24 cellular contexts compared by ENCODE assay signal in the genomic region with DNA sequence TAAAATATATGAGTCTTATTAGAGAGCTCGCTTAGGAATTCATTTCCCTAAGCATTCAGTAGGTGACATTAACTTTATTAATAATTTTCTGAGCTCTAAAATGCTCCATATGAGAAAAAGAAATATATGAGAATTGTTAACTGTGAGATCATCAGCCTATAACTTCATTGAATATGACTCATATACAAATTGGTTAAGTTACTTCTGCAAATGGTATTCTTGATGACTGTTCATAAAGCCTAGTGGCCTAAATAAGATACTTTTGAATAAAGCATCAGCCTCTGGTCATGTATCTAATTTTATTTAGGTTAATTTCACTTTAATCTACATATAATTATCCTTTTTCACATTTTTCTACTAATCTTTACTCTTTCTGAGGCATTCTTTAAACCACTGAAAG.
"Had no signal": no experiment of that assay in that cellular context is flagged by ENCODE, and none has a peak within 500 bp of the region (broad histone marks: within the 10 kb centered on the region; RNA-seq: fewer than 3 reads in every experiment).

No MANE protein-coding gene starts in this region.

- ATAC-seq: mucosa of descending colon; naive thymus-derived CD8-positive, alpha-beta T cell; T-helper 17 cell; upper lobe of right lung; WTC11 had no signal

- H3K27me3 Mint-ChIP-seq: activated CD4-positive, alpha-beta T cell treated with anti-CD3 and anti-CD28 coated beads, Interleukin-2, amount 10 ng/mL, durations not matched to agents 7 days and 5 days; activated naive CD8-positive, alpha-beta T cell treated with anti-CD3 and anti-CD28 coated beads, Interleukin-2, amount 10 ng/mL, durations not matched to agents 7 days and 5 days; memory B cell; naive thymus-derived CD8-positive, alpha-beta T cell; stimulated activated naive CD8-positive, alpha-beta T cell treated with anti-CD3 and anti-CD28 coated beads, Interleukin-15, Interleukin-2, amounts not matched to agents 100 ng/mL and 50 ng/mL, for 24 hours; T-helper 17 cell had no signal

- H3K4me1 ChIP-seq: esophagus muscularis mucosa, left ventricle myocardium inferior, parathyroid adenoma, upper lobe of right lung had no signal

- H3K4me1 Mint-ChIP-seq: activated naive CD8-positive, alpha-beta T cell treated with anti-CD3 and anti-CD28 coated beads, Interleukin-2, amount 10 ng/mL, durations not matched to agents 7 days and 5 days; memory B cell; naive thymus-derived CD8-positive, alpha-beta T cell had no signal

- DNase-seq: activated CD4-positive, alpha-beta T cell treated with anti-CD3 and anti-CD28 coated beads, Interleukin-2, amount 10 ng/mL, durations not matched to agents 7 days and 5 days; activated naive CD4-positive, alpha-beta T cell; activated naive CD8-positive, alpha-beta T cell treated with anti-CD3 and anti-CD28 coated beads, Interleukin-2, amount 10 ng/mL, durations not matched to agents 7 days and 5 days; aorta; dorsolateral prefrontal cortex; endodermal cell; hippocampal formation; kidney; left ventricle myocardium inferior; mucosa of descending colon; naive thymus-derived CD8-positive, alpha-beta T cell; retina; stimulated activated CD4-positive, alpha-beta T cell treated with anti-CD3 and anti-CD28 coated beads, Interleukin-4, amount 100 ng/mL, for 4 hours; stimulated activated CD8-positive, alpha-beta memory T cell treated with anti-CD3 and anti-CD28 coated beads, Interleukin-4, amount 100 ng/mL, for 48 hours; T-helper 17 cell; upper lobe of right lung had no signal

- H3K9ac ChIP-seq: parathyroid adenoma had no signal

- H3K36me3 Mint-ChIP-seq: activated naive CD8-positive, alpha-beta T cell treated with anti-CD3 and anti-CD28 coated beads, Interleukin-2, amount 10 ng/mL, durations not matched to agents 7 days and 5 days; memory B cell; naive thymus-derived CD8-positive, alpha-beta T cell; WTC11 had no signal

- H3K27ac Mint-ChIP-seq: activated CD4-positive, alpha-beta T cell treated with anti-CD3 and anti-CD28 coated beads, Interleukin-2, amount 10 ng/mL, durations not matched to agents 7 days and 5 days; activated naive CD8-positive, alpha-beta T cell treated with anti-CD3 and anti-CD28 coated beads, Interleukin-2, amount 10 ng/mL, durations not matched to agents 7 days and 5 days; activated T-helper 1 cell treated with anti-CD3 and anti-CD28 coated beads, Interleukin-12 subunit alpha, Interleukin-12 subunit beta, Interleukin-2, Interleukin-4 antibody, amounts not matched to agents 30 ng/mL and 10 ng/mL and 1 ng/mL, durations not matched to agents 14 hours and 24 hours and 36 hours; endodermal cell; memory B cell; naive thymus-derived CD8-positive, alpha-beta T cell; stimulated activated naive CD8-positive, alpha-beta T cell treated with anti-CD3 and anti-CD28 coated beads, Interleukin-15, Interleukin-2, amounts not matched to agents 100 ng/mL and 50 ng/mL, for 24 hours; T-helper 17 cell; WTC11 had no signal

- H3K9me3 ChIP-seq: esophagus muscularis mucosa, left ventricle myocardium inferior, mucosa of descending colon, upper lobe of right lung had no signal

- H3K4me3 Mint-ChIP-seq: activated CD4-positive, alpha-beta T cell treated with anti-CD3 and anti-CD28 coated beads, Interleukin-2, amount 10 ng/mL, durations not matched to agents 7 days and 5 days; activated naive CD8-positive, alpha-beta T cell treated with anti-CD3 and anti-CD28 coated beads, Interleukin-2, amount 10 ng/mL, durations not matched to agents 7 days and 5 days; activated T-helper 1 cell treated with anti-CD3 and anti-CD28 coated beads, Interleukin-12 subunit alpha, Interleukin-12 subunit beta, Interleukin-2, Interleukin-4 antibody, amounts not matched to agents 30 ng/mL and 10 ng/mL and 1 ng/mL, durations not matched to agents 14 hours and 24 hours and 36 hours; endodermal cell; memory B cell; naive thymus-derived CD8-positive, alpha-beta T cell; stimulated activated naive CD8-positive, alpha-beta T cell treated with anti-CD3 and anti-CD28 coated beads, Interleukin-15, Interleukin-2, amounts not matched to agents 100 ng/mL and 50 ng/mL, for 24 hours; T-helper 17 cell; WTC11 had no signal

- H3K27ac ChIP-seq: cardiac muscle cell, dorsolateral prefrontal cortex, esophagus muscularis mucosa, left ventricle myocardium inferior, parathyroid adenoma, skin epidermis, upper lobe of right lung had no signal

- H3K4me3 ChIP-seq: cardiac muscle cell, dorsolateral prefrontal cortex, esophagus muscularis mucosa, left ventricle myocardium inferior, mucosa of descending colon, skin epidermis, upper lobe of right lung had no signal

- H3K9me3 Mint-ChIP-seq: activated CD4-positive, alpha-beta T cell treated with anti-CD3 and anti-CD28 coated beads, Interleukin-2, amount 10 ng/mL, durations not matched to agents 7 days and 5 days; activated naive CD8-positive, alpha-beta T cell treated with anti-CD3 and anti-CD28 coated beads, Interleukin-2, amount 10 ng/mL, durations not matched to agents 7 days and 5 days; activated T-helper 1 cell treated with anti-CD3 and anti-CD28 coated beads, Interleukin-12 subunit alpha, Interleukin-12 subunit beta, Interleukin-2, Interleukin-4 antibody, amounts not matched to agents 30 ng/mL and 10 ng/mL and 1 ng/mL, durations not matched to agents 14 hours and 24 hours and 36 hours; endodermal cell; memory B cell; naive thymus-derived CD8-positive, alpha-beta T cell; stimulated activated naive CD8-positive, alpha-beta T cell treated with anti-CD3 and anti-CD28 coated beads, Interleukin-15, Interleukin-2, amounts not matched to agents 100 ng/mL and 50 ng/mL, for 24 hours; WTC11 had no signal

- H3K27me3 ChIP-seq: cardiac muscle cell, dorsolateral prefrontal cortex, esophagus muscularis mucosa, upper lobe of right lung had no signal

- H3K36me3 ChIP-seq: cardiac muscle cell, esophagus muscularis mucosa, left ventricle myocardium inferior, upper lobe of right lung had no signal
